In the genomic region with DNA sequence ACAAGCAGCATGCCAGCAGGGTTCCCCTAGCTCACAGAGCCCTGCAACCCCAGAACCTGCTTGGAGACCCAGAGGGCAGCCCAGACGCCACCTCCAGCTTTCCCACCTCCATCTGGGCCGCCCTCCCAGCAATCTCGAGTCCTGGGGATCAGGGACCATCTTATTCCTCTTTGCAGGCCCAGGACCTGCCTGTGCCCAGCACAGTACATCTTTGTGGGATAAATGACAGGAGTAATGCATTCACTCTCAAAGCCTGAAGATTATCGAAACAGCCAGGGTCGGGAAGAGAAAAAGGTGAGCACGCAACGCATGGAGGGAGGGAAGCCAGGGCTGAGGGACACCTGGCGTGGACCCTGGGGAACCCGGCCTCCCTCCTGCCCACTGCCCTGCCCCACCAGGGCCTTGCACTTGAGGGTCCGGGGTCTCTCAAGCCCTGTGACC, we compare ENCODE assay signal across 1 cellular context.
TF ChIP-seq lines count a peak whose summit lies in the region.

No MANE protein-coding gene starts in this region.

TF ChIP-seq in endothelial cell of umbilical vein, 7 proteins besides CTCF, POLR2A, EP300 and RAD21:
- no peak for TF ChIP-seq POLR2AphosphoS5 (IDR thresholded peaks at IDR 0.05; ENCODE audit: insufficient read depth, low read depth, low read length)
- no peak for TF ChIP-seq FOS (IDR thresholded peaks at IDR 0.05; ENCODE audit: borderline replicate concordance, insufficient read depth, low read length)
- TF ChIP-seq MYC (IDR thresholded peaks at IDR 0.05; ENCODE audit: low read depth, low read length): no peak
- TF ChIP-seq JUN (IDR thresholded peaks at IDR 0.05; ENCODE audit: borderline replicate concordance, insufficient read depth, insufficient read length, low read depth): no peak
- TF ChIP-seq GATA2 (IDR thresholded peaks at IDR 0.05; ENCODE audit: insufficient read depth, insufficient read length, low read depth, low read length): no peak
- TF ChIP-seq, protein P1, sequence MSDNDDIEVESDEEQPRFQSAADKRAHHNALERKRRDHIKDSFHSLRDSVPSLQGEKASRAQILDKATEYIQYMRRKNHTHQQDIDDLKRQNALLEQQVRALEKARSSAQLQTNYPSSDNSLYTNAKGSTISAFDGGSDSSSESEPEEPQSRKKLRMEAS (IDR thresholded peaks at IDR 0.05; ENCODE audit: insufficient read depth, insufficient read length): no peak
- TF ChIP-seq EZH2 (IDR thresholded peaks at IDR 0.05; ENCODE audit: borderline replicate concordance, low read depth, low read length, severe bottlenecking): no peak
